Comparison of ENCODE assay signal across 8 cellular contexts in the genomic region with DNA sequence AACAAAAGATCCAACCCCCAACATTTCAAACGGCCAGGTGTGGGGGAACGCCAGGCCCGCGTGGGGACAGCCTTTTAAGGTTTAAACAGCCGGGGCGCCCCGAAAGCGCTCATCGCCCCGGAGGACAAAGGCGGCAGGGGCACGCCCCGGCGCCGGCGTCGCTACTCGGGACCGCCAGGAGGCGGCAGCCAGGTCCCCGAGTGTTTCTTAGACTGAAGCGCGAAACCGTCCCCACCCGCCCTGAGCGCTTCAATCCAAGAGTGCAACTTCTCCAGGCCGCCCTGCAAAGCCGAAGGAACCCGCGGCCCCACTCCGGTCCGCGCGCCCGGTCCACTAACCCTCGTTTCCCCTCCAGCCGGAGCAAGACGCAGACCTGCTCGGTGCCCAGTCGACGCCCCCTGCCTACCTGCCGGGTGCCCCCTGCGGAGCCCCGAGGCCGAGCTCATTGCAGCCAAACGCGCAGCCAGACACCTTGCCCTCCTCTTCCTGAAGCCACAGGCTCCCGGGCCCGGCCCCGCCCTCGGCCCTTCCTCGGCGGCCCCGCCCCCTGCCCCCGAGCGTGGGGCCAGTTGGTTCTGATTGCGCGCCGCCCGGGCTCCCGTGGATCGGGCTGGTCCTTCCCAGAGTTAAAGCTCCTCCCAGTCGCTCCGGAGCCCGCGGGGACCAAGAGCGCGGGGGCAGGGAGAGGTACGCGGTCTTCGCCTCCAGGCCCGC. TPM values are rescaled to one million over a fixed set of nuclear protein-coding genes. Genes with fewer than 3 reads are reported as not detected.
A peak's percentile ranks its signal among the peaks of the same experiment; 100 is the strongest.
DNase-seq lines count a peak whose midpoint lies in the region; ATAC-seq and TF ChIP-seq lines count a peak whose summit lies in the region.

Gene CASP6 (minus strand): TSS at position 496 of the 714 bp plus-strand sequence. CDS start 50 bp downstream, at position 446.

- DNase-seq in GM12864 (ENCODE audit: low read depth) (peak; percentile 60), HFFc6 (peak; percentile 63), NAMALWA (ENCODE audit: low spot score) (peak; percentile 83), SW480 (ENCODE audit: low spot score) (peak; percentile 68), Right ventricle myocardium superior (peak; percentile 93), tibial nerve (ENCODE audit: low spot score in 2 of 2) (peak; percentile 71 to 78)
- peak; percentile 71 for DNase-seq in activated naive CD8-positive, alpha-beta T cell treated with anti-CD3 and anti-CD28 coated beads, Interleukin-2, amount 50 U/mL, for 24 hours

- TF ChIP-seq CTCF in GM12864 (IDR thresholded peaks at IDR 0.05; ENCODE audit: low read depth, low read length, missing control alignments): peak; percentile 77
- TF ChIP-seq CTCF in HFFc6 (IDR thresholded peaks at IDR 0.05): peak; percentile 87
- TF ChIP-seq CTCF in parathyroid adenoma (IDR thresholded peaks at IDR 0.05): peak; percentile 45
- peak; percentile 58 to 81 (median 70) for TF ChIP-seq CTCF in tibial nerve (IDR thresholded peaks at IDR 0.05)

- peak within 1 kb of the TSS; percentile 91 for H2AFZ ChIP-seq in parathyroid adenoma

- peak within 1 kb of the TSS; percentile 86 for H3K4me2 ChIP-seq in parathyroid adenoma (ENCODE audit: low read length)

- H3K27ac Mint-ChIP-seq in HFFc6: peak within 1 kb of the TSS; percentile 90
- H3K27ac Mint-ChIP-seq in activated naive CD8-positive, alpha-beta T cell treated with anti-CD3 and anti-CD28 coated beads, Interleukin-2, amount 50 U/mL, for 24 hours: peak within 1 kb of the TSS; percentile 78

- H3K4me3 ChIP-seq in GM12864 (ENCODE audit: low read depth, low read length) (peak within 1 kb of the TSS; percentile 87), parathyroid adenoma (ENCODE audit: low read depth, low read length) (peak within 1 kb of the TSS; percentile 76), tibial nerve (peak within 1 kb of the TSS; percentile 62 to 70 (median 67))

- peak; percentile 85 for ATAC-seq in activated naive CD8-positive, alpha-beta T cell treated with anti-CD3 and anti-CD28 coated beads, Interleukin-2, amount 50 U/mL, for 24 hours
- ATAC-seq in Right ventricle myocardium superior (ENCODE audit: poor library complexity): peak; percentile 98

- peaks cover 7% of the 10 kb centered on the region for H3K36me3 Mint-ChIP-seq in HFFc6 (ENCODE audit: low read depth)
- H3K36me3 Mint-ChIP-seq in activated naive CD8-positive, alpha-beta T cell treated with anti-CD3 and anti-CD28 coated beads, Interleukin-2, amount 50 U/mL, for 24 hours (ENCODE audit: low read depth): peaks cover 4% of the 10 kb centered on the region

- intact Hi-C loops in Right ventricle myocardium superior (cut with DNase I): loop anchor here (5.0 kb wide), 1 partner anchor 114 kb away; the partner anchor contains the start of gene GAR1

- peak within 1 kb of the TSS; percentile 93 for H3K4me3 Mint-ChIP-seq in HFFc6
- peak within 1 kb of the TSS; percentile 87 for H3K4me3 Mint-ChIP-seq in activated naive CD8-positive, alpha-beta T cell treated with anti-CD3 and anti-CD28 coated beads, Interleukin-2, amount 50 U/mL, for 24 hours

- no peaks in the 10 kb centered on the region for H3K79me2 ChIP-seq in parathyroid adenoma

- H3K4me1 ChIP-seq in parathyroid adenoma: peaks cover 3% of the 10 kb centered on the region
- H3K4me1 ChIP-seq in tibial nerve: peaks cover 0 to 24% (median 5%) of the 10 kb centered on the region in 4 donors

- TF ChIP-seq POLR2A in tibial nerve (IDR thresholded peaks at IDR 0.05): peak in 1 of 2 donors; percentile 47

- peaks cover 4% of the 10 kb centered on the region for H3K27me3 Mint-ChIP-seq in HFFc6 (ENCODE audit: insufficient read depth)
- no peaks in the 10 kb centered on the region for H3K27me3 Mint-ChIP-seq in activated naive CD8-positive, alpha-beta T cell treated with anti-CD3 and anti-CD28 coated beads, Interleukin-2, amount 50 U/mL, for 24 hours

- H3K9ac ChIP-seq in parathyroid adenoma: no peak within 1 kb of the TSS

- 0 to 1% methylated on average over 51 to 56 of the region's 72 CpGs for WGBS in tibial nerve, 2 donors

- H3K36me3 ChIP-seq in parathyroid adenoma (ENCODE audit: control insufficient read depth, insufficient read depth, low read length) (no peaks in the 10 kb centered on the region), tibial nerve (peaks cover 0 to under 1% (median 0%) of the 10 kb centered on the region in 3 donors)

- H3K4me1 Mint-ChIP-seq in HFFc6 (ENCODE audit: low read depth): peaks cover 31% of the 10 kb centered on the region
- peaks cover 21% of the 10 kb centered on the region for H3K4me1 Mint-ChIP-seq in activated naive CD8-positive, alpha-beta T cell treated with anti-CD3 and anti-CD28 coated beads, Interleukin-2, amount 50 U/mL, for 24 hours

- no peaks in the 10 kb centered on the region for H3K9me3 Mint-ChIP-seq in HFFc6
- no peaks in the 10 kb centered on the region for H3K9me3 Mint-ChIP-seq in activated naive CD8-positive, alpha-beta T cell treated with anti-CD3 and anti-CD28 coated beads, Interleukin-2, amount 50 U/mL, for 24 hours

- TF ChIP-seq EP300 in tibial nerve (IDR thresholded peaks at IDR 0.05): peak in 1 of 2 donors; percentile 52

- H3K9me3 ChIP-seq in parathyroid adenoma (ENCODE audit: control insufficient read depth, low read length): no peaks in the 10 kb centered on the region
- no peaks in the 10 kb centered on the region for H3K9me3 ChIP-seq in tibial nerve

- H3K27me3 ChIP-seq in parathyroid adenoma (ENCODE audit: control insufficient read depth, insufficient read depth, low read length) (no peaks in the 10 kb centered on the region), tibial nerve (no peaks in the 10 kb centered on the region)

- H3K27ac ChIP-seq in parathyroid adenoma: peak within 1 kb of the TSS; percentile 63
- peak within 1 kb of the TSS; percentile 67 to 90 (median 82) for H3K27ac ChIP-seq in tibial nerve

RNA-seq across cellular contexts. Expression of gene CASP6, which starts in this region (rescaled TPM):
- 10 to 100 TPM; 14.2 to 19.9 (median 16.3) TPM for total RNA-seq in HFFc6 (2021; fragmentation: NEBNext Ultra II Directional; extraction: Animal tissue kit (Norgen Biotek cat#: 25700))
- total RNA-seq in Right ventricle myocardium superior: 7.0 TPM
- 10 to 100 TPM; 10.0 to 18.0 (median 13.7) TPM for total RNA-seq in tibial nerve

Comparison
In these comparisons a context has a peak if more than half of its experiments do, and no peak if none do; other contexts are left out.
1. Peak in every context shown above with its lines: DNase-seq, ATAC-seq, H3K4me3 ChIP-seq and H3K27ac ChIP-seq.